Comparison of ENCODE assay signal across 8 cellular contexts in genomic region chr6:13711726-13712484, GRCh38. TPM values are rescaled to one million over a fixed set of nuclear protein-coding genes. Genes with fewer than 3 reads are reported as not detected.
A peak's percentile ranks its signal among the peaks of the same experiment; 100 is the strongest.
DNase-seq lines count a peak whose midpoint lies in the region; ATAC-seq, FAIRE-seq and TF ChIP-seq lines count a peak whose summit lies in the region.

Gene RANBP9, minus strand, starts transcription at chr6:13711835. Its CDS starts 330 bp downstream, at chr6:13711505.

- TF ChIP-seq CTCF in AG09309 (IDR thresholded peaks at IDR 0.05; ENCODE audit: control insufficient read depth, insufficient read depth, low read depth, low read length, missing control alignments) (no peak), keratinocyte (optimal IDR thresholded peaks at IDR 0.05 in 1 of 3, IDR thresholded peaks at IDR 0.05 in 1 of 3, conservative IDR thresholded peaks at IDR 0.05 in 1 of 3; ENCODE audit: extremely low read depth in 1 of 3, insufficient read depth in 2 of 3, low read length in 3 of 3) (no peak)

- H3K9me3 ChIP-seq in keratinocyte (ENCODE audit: control insufficient read depth, low read depth, low read length): no peaks in the 10 kb centered on the region

- peak within 1 kb of the TSS; percentile 84 for H3K9ac ChIP-seq in keratinocyte (ENCODE audit: control insufficient read depth, extremely low read depth, insufficient read depth, low read length)

- peak; percentile 81 for TF ChIP-seq POLR2A in GM18951 (IDR thresholded peaks at IDR 0.05; ENCODE audit: extremely low read depth, insufficient read depth, insufficient read length)

- H3K4me2 ChIP-seq in keratinocyte (ENCODE audit: control insufficient read depth, extremely low read depth, insufficient read depth, low read depth, low read length): peak within 1 kb of the TSS; percentile 97

- ATAC-seq in HG03175 (IDR thresholded peaks at IDR 0.05; ENCODE audit: unreplicated experiment): peak; percentile 78
- ATAC-seq in activated CD4-positive, CD25-positive, alpha-beta regulatory T cell treated with anti-CD3 and anti-CD28 coated beads, Interleukin-2, amount 50 U/mL, for 24 hours: peak; percentile 83 to 85
- peak; percentile 86 for ATAC-seq in central memory CD8-positive, alpha-beta T cell (replicated peaks; ENCODE audit: extremely low read depth, poor library complexity, severe bottlenecking)

- peaks cover 41% of the 10 kb centered on the region for H3K79me2 ChIP-seq in keratinocyte (ENCODE audit: control insufficient read depth, insufficient read depth, low read length)

- peaks cover 46% of the 10 kb centered on the region for H3K4me1 Mint-ChIP-seq in central memory CD8-positive, alpha-beta T cell

- no peaks in the 10 kb centered on the region for H3K27me3 ChIP-seq in keratinocyte (ENCODE audit: control insufficient read depth, extremely low read depth, insufficient read depth, low read length)

- dilution Hi-C loops in keratinocyte (cut with MboI; ENCODE audit: extremely low pct_ligation_motif_present, low sequenced_read_pairs): no loop called here

- peak within 1 kb of the TSS; percentile 88 for H2AFZ ChIP-seq in keratinocyte (ENCODE audit: control insufficient read depth, low read length)

- no peak for FAIRE-seq in keratinocyte (lab: Jason Lieb, UNC)

- no peaks in the 10 kb centered on the region for H3K36me3 ChIP-seq in keratinocyte (ENCODE audit: control insufficient read depth in 2 of 2, extremely low read depth in 1 of 2, insufficient read depth in 2 of 2, low read length in 2 of 2)

- no peaks in the 10 kb centered on the region for H3K27me3 Mint-ChIP-seq in central memory CD8-positive, alpha-beta T cell

- H3K27ac Mint-ChIP-seq in central memory CD8-positive, alpha-beta T cell (ENCODE audit: low read depth): peak within 1 kb of the TSS; percentile 96

- peaks cover 4% of the 10 kb centered on the region for H3K9me1 ChIP-seq in keratinocyte (ENCODE audit: control insufficient read depth, extremely low read depth, insufficient read depth, low read length)

- H3K4me3 ChIP-seq in AG09309 (ENCODE audit: control insufficient read depth, low read depth, low read length) (peak within 1 kb of the TSS; percentile 72), keratinocyte (ENCODE audit: control insufficient read depth in 2 of 3, extremely low read depth in 1 of 3, insufficient read depth in 2 of 3, low read depth in 1 of 3, low read length in 3 of 3) (peak within 1 kb of the TSS; percentile 86 to 95 (median 93))

- peaks cover 7% of the 10 kb centered on the region for H4K20me1 ChIP-seq in keratinocyte (ENCODE audit: control insufficient read depth, extremely low read depth, insufficient read depth, low read length)

- H3K36me3 Mint-ChIP-seq in central memory CD8-positive, alpha-beta T cell (ENCODE audit: insufficient read depth): peaks cover 15% of the 10 kb centered on the region

- H3K9me3 Mint-ChIP-seq in central memory CD8-positive, alpha-beta T cell: no peaks in the 10 kb centered on the region

- in situ Hi-C loops in GM18951 (cut with MboI; ENCODE audit: low sequenced_read_pairs, unreplicated experiment): no loop called here

- H3K27ac ChIP-seq in keratinocyte (ENCODE audit: control insufficient read depth, insufficient read depth, low read length): peak within 1 kb of the TSS; percentile 89

- DNase-seq in AG09309 (ENCODE audit: low read depth): peak; percentile 50
- DNase-seq in NCI-H226: peak; percentile 77
- peak; percentile 78 to 87 for DNase-seq in central memory CD8-positive, alpha-beta T cell (ENCODE audit: low spot score in 2 of 2)
- DNase-seq in keratinocyte (ENCODE audit: low read depth, low spot score): no peak
- DNase-seq in stimulated activated CD4-positive, alpha-beta T cell treated with anti-CD3 and anti-CD28 coated beads, Interleukin-15, amount 100 ng/mL, for 1 hour (ENCODE audit: low read depth in 1 of 2, low spot score in 1 of 2): peak; percentile 79 to 82

- H3K4me1 ChIP-seq in keratinocyte (ENCODE audit: control insufficient read depth, extremely low read depth, insufficient read depth, low read length): peaks cover 14% of the 10 kb centered on the region

- peak within 1 kb of the TSS; percentile 93 for H3K4me3 Mint-ChIP-seq in central memory CD8-positive, alpha-beta T cell

RNA-seq across cellular contexts. Expression of gene RANBP9, which starts in this region (rescaled TPM):
- 26.0 to 36.7 TPM (median 36.6 TPM) in 3 replicates for polyA plus RNA-seq in keratinocyte
- 31.0 TPM for polyA plus RNA-seq in keratinocyte (2011; ENCODE audit: low read depth)
- polyA plus RNA-seq in keratinocyte (2011; cell fraction: cytosol; rRNA removed): 30.8 and 57.5 TPM in 2 replicates
- polyA plus RNA-seq in keratinocyte (2011; cell fraction: nucleus; rRNA removed): 44.2 and 49.2 TPM in 2 replicates
- 28.8 and 46.5 TPM in 2 replicates for polyA plus RNA-seq in keratinocyte (2012; ENCODE audit: low replicate concordance)
- polyA minus RNA-seq in keratinocyte: 5.7 to 40.2 TPM (median 16.2 TPM) in 3 replicates
- polyA minus RNA-seq in keratinocyte (2011; cell fraction: cytosol; rRNA and poly(A)+ RNA removed): 21.1 TPM
- 11.3 and 28.2 TPM in 2 replicates for polyA minus RNA-seq in keratinocyte (2011; cell fraction: nucleus; rRNA and poly(A)+ RNA removed)
